Comparison of ENCODE assay signal across 15 cellular contexts in the genomic region with DNA sequence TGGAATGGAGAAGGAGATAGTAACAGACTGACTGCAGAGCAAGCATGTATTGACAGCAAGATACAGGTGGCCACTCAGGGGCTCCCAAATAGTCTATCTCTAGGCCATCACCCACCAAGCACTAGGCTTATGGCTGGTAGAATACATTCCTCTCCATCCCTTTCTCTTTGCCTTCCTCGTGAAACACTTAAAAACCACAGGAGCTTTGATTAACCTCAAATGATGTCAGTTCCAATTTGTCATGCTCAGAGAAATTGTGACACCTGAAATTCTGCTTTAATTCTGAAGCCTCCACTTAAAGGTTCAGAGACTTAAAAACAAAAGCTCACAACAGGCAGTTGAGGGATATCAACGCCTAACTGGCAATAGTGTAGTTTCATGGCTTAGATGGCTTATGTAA. TPM values are rescaled to one million over a fixed set of nuclear protein-coding genes. Genes with fewer than 3 reads are reported as not detected.
DNase-seq lines count a peak whose midpoint lies in the region; ATAC-seq lines count a peak whose summit lies in the region.
"Had no signal": no experiment of that assay in that cellular context is flagged by ENCODE, and none has a peak within 500 bp of the region (broad histone marks: within the 10 kb centered on the region; RNA-seq: fewer than 3 reads in every experiment).

No MANE protein-coding gene starts in this region.

- no peak overlapping the region for H3K4me3 Mint-ChIP-seq in activated CD8-positive, alpha-beta memory T cell treated with anti-CD3 and anti-CD28 coated beads, Interleukin-2, amount 10 ng/mL, durations not matched to agents 7 days and 5 days
- H3K4me3 Mint-ChIP-seq: CD4-positive, CD25-positive, alpha-beta regulatory T cell; H9; IgD-negative memory B cell had no signal

- no peaks in the 10 kb centered on the region for H3K36me3 Mint-ChIP-seq in activated CD8-positive, alpha-beta memory T cell treated with anti-CD3 and anti-CD28 coated beads, Interleukin-2, amount 10 ng/mL, durations not matched to agents 7 days and 5 days
- H3K36me3 Mint-ChIP-seq: CD4-positive, CD25-positive, alpha-beta regulatory T cell; IgD-negative memory B cell had no signal

- H3K36me3 ChIP-seq in KOPT-K1 (ENCODE audit: insufficient read depth, low read length), result no peaks in the 10 kb centered on the region
- H3K36me3 ChIP-seq: BLaER1 had no signal

- no peak overlapping the region for H3K27ac Mint-ChIP-seq in activated CD8-positive, alpha-beta memory T cell treated with anti-CD3 and anti-CD28 coated beads, Interleukin-2, amount 10 ng/mL, durations not matched to agents 7 days and 5 days
- H3K27ac Mint-ChIP-seq: CD4-positive, CD25-positive, alpha-beta regulatory T cell; H9 had no signal

- no peak for ATAC-seq in activated CD8-positive, alpha-beta memory T cell treated with anti-CD3 and anti-CD28 coated beads, Interleukin-2, amount 10 ng/mL, durations not matched to agents 7 days and 5 days
- ATAC-seq in GM18498 (IDR thresholded peaks at IDR 0.05; ENCODE audit: unreplicated experiment), result no peak

- H3K27me3 Mint-ChIP-seq in activated CD8-positive, alpha-beta memory T cell treated with anti-CD3 and anti-CD28 coated beads, Interleukin-2, amount 10 ng/mL, durations not matched to agents 7 days and 5 days, result peaks cover 27% of the 10 kb centered on the region

- no peaks in the 10 kb centered on the region for H3K4me1 Mint-ChIP-seq in activated CD8-positive, alpha-beta memory T cell treated with anti-CD3 and anti-CD28 coated beads, Interleukin-2, amount 10 ng/mL, durations not matched to agents 7 days and 5 days
- H3K4me1 Mint-ChIP-seq: CD4-positive, CD25-positive, alpha-beta regulatory T cell; IgD-negative memory B cell had no signal

- H3K9me3 ChIP-seq in KOPT-K1 (ENCODE audit: insufficient read depth, low read length, poor library complexity, severe bottlenecking), result no peaks in the 10 kb centered on the region
- H3K9me3 ChIP-seq: BLaER1 had no signal

- CTCF ChIA-PET in activated CD8-positive, alpha-beta memory T cell treated with anti-CD3 and anti-CD28 coated beads, Interleukin-2, amount 10 ng/mL, durations not matched to agents 7 days and 5 days (lab: Charles Lee), result interaction anchor here (1.3 kb wide), 1 partner anchor 12 kb away, joined by 3 read pairs; no protein-coding TSS in a partner anchor

- peak overlapping the region; percentile 59 for H3K27ac ChIP-seq in KOPT-K1 (ENCODE audit: low read depth, low read length, poor library complexity, severe bottlenecking)
- H3K27ac ChIP-seq: BLaER1, KMS-11 had no signal

- DNase-seq in NCI-H1417 (lab: John Stamatoyannopoulos, UW) (peak in 2 of 3 experiments; percentile 19 to 72), NCI-H1417 treated with DMSO at 0.1 percent for 48 hours (lab: John Stamatoyannopoulos, UW) (no peak), NCI-H69 (lab: John Stamatoyannopoulos, UW) (peak; percentile 9)
- DNase-seq in activated CD8-positive, alpha-beta memory T cell treated with anti-CD3 and anti-CD28 coated beads, Interleukin-2, amount 10 ng/mL, durations not matched to agents 7 days and 5 days, result no peak
- DNase-seq in activated CD4-positive, alpha-beta T cell treated with anti-CD3 and anti-CD28 coated beads for 48 hours, result no peak
- DNase-seq: 8988T; AML-193; CD4-positive, CD25-positive, alpha-beta regulatory T cell; GOT3; H9 had no signal

- no peaks in the 10 kb centered on the region for H3K9me3 Mint-ChIP-seq in activated CD8-positive, alpha-beta memory T cell treated with anti-CD3 and anti-CD28 coated beads, Interleukin-2, amount 10 ng/mL, durations not matched to agents 7 days and 5 days (ENCODE audit: low read depth)
- H3K9me3 Mint-ChIP-seq: H9 had no signal

RNA-seq across cellular contexts. Expression of a gene that starts 17.2 kb away (rescaled TPM):
- total RNA-seq in activated CD8-positive, alpha-beta memory T cell treated with anti-CD3 and anti-CD28 coated beads, Interleukin-2, amount 10 ng/mL, durations not matched to agents 7 days and 5 days, result 1 to 10 TPM in 1 of 2 experiments, not detected in 1; 2.4 TPM
- total RNA-seq: CD4-positive, CD25-positive, alpha-beta regulatory T cell had no signal

Comparison
In these comparisons a context has a peak if more than half of its experiments do, and no peak if none do; other contexts are left out.
1. DNase-seq: peak in NCI-H1417 (2 of 3) and NCI-H69 (single experiment); none in NCI-H1417 treated with DMSO at 0.1 percent for 48 hours (single experiment), activated CD8-positive, alpha-beta memory T cell treated with anti-CD3 and anti-CD28 coated beads, Interleukin-2, amount 10 ng/mL, durations not matched to agents 7 days and 5 days (single experiment) and activated CD4-positive, alpha-beta T cell treated with anti-CD3 and anti-CD28 coated beads for 48 hours (single experiment).